In genomic region chr4:164039482-164039881, GRCh38 we compare ENCODE assay signal across 8 cellular contexts.
"Had no signal": no experiment of that assay in that cellular context is flagged by ENCODE, and none has a peak within 500 bp of the region (broad histone marks: within the 10 kb centered on the region; RNA-seq: fewer than 3 reads in every experiment).

No MANE protein-coding gene starts in this region.

- H3K27ac ChIP-seq: GM23248 had no signal

- H3K4me1 Mint-ChIP-seq: GM23338, H9 had no signal

- H3K9me3 ChIP-seq: HAP-1 had no signal

- H3K36me3 ChIP-seq: HAP-1 had no signal

- H3K4me2 ChIP-seq: GM23338 had no signal

- H2AFZ ChIP-seq: GM23248, GM23338 had no signal

- DNase-seq: GM23248, GOT3, H7, H9, HCEC 1CT, HFFc6 had no signal

- H3K27ac Mint-ChIP-seq: GM23338, H9, HFFc6 had no signal

- H3K4me3 ChIP-seq: GM23248, GM23338, HAP-1 had no signal

- H3K4me1 ChIP-seq: HAP-1 had no signal

- H3K9ac ChIP-seq: GM23248 had no signal

- H3K4me3 Mint-ChIP-seq: GM23338, H9, HFFc6 had no signal
